ENCODE assay signal across 8 cellular contexts in genomic region chr1:29237906-29238600, GRCh38. TPM values are rescaled to one million over a fixed set of nuclear protein-coding genes. Genes with fewer than 3 reads are reported as not detected.
A peak's percentile ranks its signal among the peaks of the same experiment; 100 is the strongest.
DNase-seq lines count a peak whose midpoint lies in the region; ATAC-seq, FAIRE-seq and TF ChIP-seq lines count a peak whose summit lies in the region.

No MANE protein-coding gene starts in this region.

- no peak for TF ChIP-seq POLR2A in tibial nerve (IDR thresholded peaks at IDR 0.05)

- H3K36me3 ChIP-seq in lung (ENCODE audit: control insufficient read depth in 2 of 2, insufficient read depth in 2 of 2, low read length in 2 of 2) (no peaks in the 10 kb centered on the region), tibial nerve (no peaks in the 10 kb centered on the region)

- H3K27me3 ChIP-seq in lung (ENCODE audit: control insufficient read depth, insufficient read depth) = no peaks in the 10 kb centered on the region
- H3K27me3 ChIP-seq in tibial nerve = no peaks in the 10 kb centered on the region

- ATAC-seq in lung (ENCODE audit: insufficient read depth, low FRiP score) (peak; percentile 8), GM21515 (IDR thresholded peaks at IDR 0.05; ENCODE audit: unreplicated experiment) (no peak), GM21360 (IDR thresholded peaks at IDR 0.05; ENCODE audit: unreplicated experiment) (no peak)

- H3K27ac ChIP-seq in lung (ENCODE audit: low read depth in 1 of 2, low read length in 1 of 2) (peak overlapping the region; percentile 5 to 92), tibial nerve (peak overlapping the region; percentile 48 to 85 (median 68))

- peaks cover 0 to 6% of the 10 kb centered on the region in 2 donors for H3K4me1 ChIP-seq in lung (ENCODE audit: control insufficient read depth in 2 of 2, insufficient read depth in 2 of 2, low read length in 2 of 2)
- H3K4me1 ChIP-seq in tibial nerve = peaks cover 0 to 31% (median 13%) of the 10 kb centered on the region in 4 donors

- no peak for FAIRE-seq in HTR-8/SVneo (lab: Jason Lieb, UNC)

- TF ChIP-seq CTCF in lung (IDR thresholded peaks at IDR 0.05; ENCODE audit: control extremely low read depth, extremely low read depth) (no peak), tibial nerve (IDR thresholded peaks at IDR 0.05) (no peak)

- H3K9me3 ChIP-seq in lung (ENCODE audit: control insufficient read depth in 2 of 2, insufficient read depth in 1 of 2, low read length in 1 of 2) (no peaks in the 10 kb centered on the region), tibial nerve (no peaks in the 10 kb centered on the region)

- H3K4me3 ChIP-seq in lung = peak overlapping the region; percentile 49
- peak overlapping the region; percentile 41 to 77 (median 54) for H3K4me3 ChIP-seq in tibial nerve

- DNase-seq in DMS53 treated with DMSO at 0.1 percent for 48 hours (lab: John Stamatoyannopoulos, UW; ENCODE audit: unreplicated experiment) = peak; percentile 29
- peak; percentile 8 for DNase-seq in NCI-H2171 (lab: John Stamatoyannopoulos, UW)
- peak; percentile 30 for DNase-seq in dermis blood vessel endothelial cell
- DNase-seq in lung (ENCODE audit: low spot score) = peak; percentile 37
- peak in 1 of 2 donors; percentile 28 for DNase-seq in tibial nerve (ENCODE audit: low spot score in 2 of 2)
- no peak for DNase-seq in HTR-8/SVneo (ENCODE audit: insufficient read length, low spot score)

- WGBS in lung, 2 donors = 1 to 2% methylated on average over 73 to 84 of the region's 84 CpGs
- WGBS in tibial nerve, 2 donors = 2 to 3% methylated on average over 31 to 53 of the region's 84 CpGs

- no peak for TF ChIP-seq EP300 in tibial nerve (IDR thresholded peaks at IDR 0.05)

RNA-seq across cellular contexts. Expression of gene PTPRU, which starts 1.7 kb away (rescaled TPM):
- total RNA-seq in dermis blood vessel endothelial cell (2.1 and 2.4 TPM in 2 replicates), lung (10 to 100 TPM; 22.6 to 55.3 TPM), tibial nerve (10 to 100 TPM; 52.1 to 75.6 (median 63.7) TPM)
- 10 to 100 TPM; 22.9 to 42.9 TPM for polyA plus RNA-seq in lung

RNA-seq across cellular contexts. Expression of gene MECR, which starts 7.3 kb away (rescaled TPM):
- total RNA-seq in dermis blood vessel endothelial cell (10.6 and 18.4 TPM in 2 replicates), lung (10 to 100 TPM; 18.0 to 30.1 TPM), tibial nerve (10 to 100 TPM; 18.8 to 34.2 (median 22.9) TPM)
- 10 to 100 TPM; 20.1 to 26.2 TPM for polyA plus RNA-seq in lung

RNA-seq across cellular contexts. Expression of gene SRSF4, which starts 56.4 kb away (rescaled TPM):
- total RNA-seq in dermis blood vessel endothelial cell (47.2 and 52.9 TPM in 2 replicates), lung (10 to 100 TPM; 66.2 to 69.1 TPM), tibial nerve (10 to 100 TPM; 63.4 to 75.9 (median 69.1) TPM)
- 10 to 100 TPM; 56.7 to 69.3 TPM for polyA plus RNA-seq in lung
